10 cellular contexts compared by ENCODE assay signal in genomic region chr11:8067929-8068575, GRCh38. TPM values are rescaled to one million over a fixed set of nuclear protein-coding genes. Genes with fewer than 3 reads are reported as not detected.
DNase-seq lines count a peak whose midpoint lies in the region; TF ChIP-seq lines count a peak whose summit lies in the region.
"Had no signal": no experiment of that assay in that cellular context is flagged by ENCODE, and none has a peak within 500 bp of the region (broad histone marks: within the 10 kb centered on the region; RNA-seq: fewer than 3 reads in every experiment).

No MANE protein-coding gene starts in this region.

- peak overlapping the region; percentile 93 for H3K27ac Mint-ChIP-seq in mesothelial cell of epicardium

- TF ChIP-seq POLR2A in tibial nerve (IDR thresholded peaks at IDR 0.05), result no peak

- TF ChIP-seq EP300 in tibial nerve (IDR thresholded peaks at IDR 0.05), result no peak

- peak overlapping the region; percentile 54 for H3K27ac ChIP-seq in cingulate gyrus (ENCODE audit: low read depth, low read length)
- H3K27ac ChIP-seq in tibial nerve, result peak overlapping the region; percentile 12 to 83 (median 64)
- H3K27ac ChIP-seq: HL-60 had no signal

- no peaks in the 10 kb centered on the region for H3K9me3 ChIP-seq in tibial nerve

- H3K4me3 Mint-ChIP-seq in mesothelial cell of epicardium, result no peak overlapping the region

- no peaks in the 10 kb centered on the region for H3K36me3 ChIP-seq in tibial nerve

- H3K27me3 ChIP-seq in tibial nerve, result no peaks in the 10 kb centered on the region

- no peak overlapping the region for H3K4me3 ChIP-seq in tibial nerve

- DNase-seq in RPMI7951 (ENCODE audit: low read depth) (peak; percentile 21), mesothelial cell of epicardium (ENCODE audit: low spot score in 2 of 2, unreplicated experiment in 2 of 2) (no peak), tibial nerve (ENCODE audit: low spot score in 2 of 2) (no peak), ACHN (no peak), posterior cingulate gyrus (no peak), GM10266 (ENCODE audit: extremely low spot score) (no peak), GM19240 (ENCODE audit: insufficient read length, low spot score) (no peak)
- DNase-seq: MM.1S had no signal

- no peaks in the 10 kb centered on the region for H3K36me3 Mint-ChIP-seq in mesothelial cell of epicardium

- TF ChIP-seq CTCF in mesothelial cell of epicardium (IDR thresholded peaks at IDR 0.05; ENCODE audit: unreplicated experiment) (no peak), tibial nerve (IDR thresholded peaks at IDR 0.05) (no peak), GM10266 (IDR thresholded peaks at IDR 0.05; ENCODE audit: control insufficient read depth, insufficient read depth, low read depth, missing control alignments) (no peak)

- H3K4me1 Mint-ChIP-seq in mesothelial cell of epicardium, result peaks cover 43% of the 10 kb centered on the region

- H3K9me3 Mint-ChIP-seq in mesothelial cell of epicardium, result no peaks in the 10 kb centered on the region

- intact Hi-C loops in posterior cingulate gyrus (cut with DNase I), result no loop called here

- in situ Hi-C loops in ACHN (cut with HindIII; ENCODE audit: low pct_ligation_motif_present, low pct_unique_long_range_greater_than_20kb, low sequenced_read_pairs), result no loop called here

- H3K4me1 ChIP-seq in tibial nerve, result peaks cover 0 to 60% (median 23%) of the 10 kb centered on the region in 4 donors

- WGBS in tibial nerve, 2 donors, result 67 to 77% methylated on average over 13 of the region's 13 CpGs

- peaks cover 20% of the 10 kb centered on the region for H3K27me3 Mint-ChIP-seq in mesothelial cell of epicardium (ENCODE audit: low read depth)

RNA-seq across cellular contexts. Expression of gene TUB, which starts 13.0 kb away (rescaled TPM):
- under 0.01 and 0.10 TPM in 2 replicates for total RNA-seq in RPMI7951 (2014; rRNA removed; shearing (Covaris generic))
- total RNA-seq in mesothelial cell of epicardium (51.7 to 53.4 TPM (median 52.8 TPM) in 3 replicates), tibial nerve (10 to 100 TPM in 3 of 4 donors, 1 to 10 TPM in 1; 9.3 to 14.5 (median 12.5) TPM)
